Comparison of ENCODE assay signal across 8 cellular contexts in the genomic region with DNA sequence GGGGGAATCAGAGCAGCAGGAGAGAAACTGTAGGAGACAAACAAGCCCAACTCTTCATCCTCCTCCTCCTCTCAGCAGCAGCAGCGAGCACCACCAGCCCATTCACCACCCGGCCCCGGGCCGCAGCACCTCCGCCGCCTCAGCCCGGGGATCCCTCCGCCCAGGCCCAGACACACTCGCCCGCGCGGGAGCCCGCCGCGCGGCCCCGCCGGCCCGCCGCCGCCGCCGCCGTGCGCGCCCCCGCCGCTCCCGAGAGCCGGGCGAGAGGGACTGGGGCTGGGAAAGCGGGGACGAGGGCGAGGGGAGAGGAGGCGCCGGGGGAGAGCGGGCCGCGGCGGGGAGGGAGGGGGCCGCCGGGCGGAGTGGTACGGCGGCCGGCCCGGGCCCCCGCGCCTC. TPM values are rescaled to one million over a fixed set of nuclear protein-coding genes. Genes with fewer than 3 reads are reported as not detected.
DNase-seq lines count a peak whose midpoint lies in the region; ATAC-seq, FAIRE-seq and TF ChIP-seq lines count a peak whose summit lies in the region.

A gene (minus strand): TSS at position 127 of the 396 bp plus-strand sequence. CDS start 37,235 bp downstream, outside the sequence.

- H3K4me3 Mint-ChIP-seq in activated B cell treated with CpG ODN at 0.5 μM for 24 hours = peak within 1 kb of the TSS; percentile 90

- H3K27me3 Mint-ChIP-seq in activated B cell treated with CpG ODN at 0.5 μM for 24 hours = no peaks in the 10 kb centered on the region

- H3K9ac ChIP-seq in keratinocyte (ENCODE audit: control insufficient read depth, extremely low read depth, insufficient read depth, low read length) = peak within 1 kb of the TSS; percentile 83

- TF ChIP-seq POLR2A in A549 (IDR thresholded peaks at IDR 0.05; ENCODE audit: low read length) = peak; percentile 54

- H3K27ac ChIP-seq in A549 = peak within 1 kb of the TSS; percentile 97 to 98
- H3K27ac ChIP-seq in keratinocyte (ENCODE audit: control insufficient read depth, insufficient read depth, low read length) = peak within 1 kb of the TSS; percentile 76

- H3K4me2 ChIP-seq in A549 = peak within 1 kb of the TSS; percentile 93
- peak within 1 kb of the TSS; percentile 89 for H3K4me2 ChIP-seq in keratinocyte (ENCODE audit: control insufficient read depth, extremely low read depth, insufficient read depth, low read depth, low read length)

- intact Hi-C loops in activated B cell treated with CpG ODN at 0.5 μM for 24 hours (cut with micrococcal nuclease) = loop anchor here (1.0 to 10.0 kb wide), 11 partner anchors 8 to 579 kb away; a partner anchor contains a TSS

- FAIRE-seq in A549 (lab: Jason Lieb, UNC) = no peak
- FAIRE-seq in keratinocyte (lab: Jason Lieb, UNC) = no peak

- H3K9me1 ChIP-seq in keratinocyte (ENCODE audit: control insufficient read depth, extremely low read depth, insufficient read depth, low read length) = no peaks in the 10 kb centered on the region

- 0 out of 5 replicates have a peak, but pooled peaks of 1 of the 2 experiments have one; percentile 0 for TF ChIP-seq RAD21 in A549 (conservative IDR thresholded peaks at IDR 0.05 in 1 of 2, IDR thresholded peaks at IDR 0.05 in 1 of 2)

- POLR2A ChIA-PET in A549 (lab: Yijun Ruan, JAX) (interaction anchor here (0.6 to 4.0 kb wide), 10 partner anchors 14 to 203 kb away, joined by 3 to 18 read pairs (median 3); a partner anchor contains a TSS), activated B cell treated with CpG ODN at 0.5 μM for 24 hours (lab: Charles Lee) (interaction anchor here (0.5 to 1.6 kb wide), 10 partner anchors 9 to 322 kb away, joined by 3 to 9 read pairs (median 4); a partner anchor contains a TSS)

- WGBS in A549 (ENCODE audit: missing lambda C conversion rate) = 14% methylated on average over 1 of the region's 49 CpGs

- H2AFZ ChIP-seq in keratinocyte (ENCODE audit: control insufficient read depth, low read length) = peak within 1 kb of the TSS; percentile 93

- CTCF ChIA-PET in A549 (lab: Yijun Ruan, JAX) (no interaction called here), activated B cell treated with CpG ODN at 0.5 μM for 24 hours (lab: Charles Lee) (no interaction called here)

- ATAC-seq in A549 (peak; percentile 70 to 75), GM18861 (IDR thresholded peaks at IDR 0.05; ENCODE audit: unreplicated experiment) (peak; percentile 38), HG03095 (IDR thresholded peaks at IDR 0.05; ENCODE audit: unreplicated experiment) (peak; percentile 43), activated B cell treated with CpG ODN at 0.5 μM for 24 hours (ENCODE audit: low read depth) (peak; percentile 64)

- H3K27ac Mint-ChIP-seq in activated B cell treated with CpG ODN at 0.5 μM for 24 hours = peak within 1 kb of the TSS; percentile 91

- no peaks in the 10 kb centered on the region for H3K27me3 ChIP-seq in keratinocyte (ENCODE audit: control insufficient read depth, extremely low read depth, insufficient read depth, low read length)

- H3K36me3 Mint-ChIP-seq in activated B cell treated with CpG ODN at 0.5 μM for 24 hours (ENCODE audit: low read depth) = peaks cover 12% of the 10 kb centered on the region

- TF ChIP-seq EP300 in A549 (IDR thresholded peaks at IDR 0.05) = no peak

- H3K4me1 ChIP-seq in A549 = peaks cover 24% of the 10 kb centered on the region
- peaks cover 9% of the 10 kb centered on the region for H3K4me1 ChIP-seq in keratinocyte (ENCODE audit: control insufficient read depth, extremely low read depth, insufficient read depth, low read length)

- peak within 1 kb of the TSS; percentile 66 for H3K4me3 ChIP-seq in A549
- peak within 1 kb of the TSS; percentile 67 to 68 for H3K4me3 ChIP-seq in cardiac fibroblast (replicated peaks in 1 of 2; ENCODE audit: low read depth in 2 of 2, low read length in 2 of 2)
- H3K4me3 ChIP-seq in keratinocyte (ENCODE audit: control insufficient read depth in 2 of 3, extremely low read depth in 1 of 3, insufficient read depth in 2 of 3, low read depth in 1 of 3, low read length in 3 of 3) = peak within 1 kb of the TSS; percentile 67 to 91 (median 85)

- dilution Hi-C loops in keratinocyte (cut with MboI; ENCODE audit: extremely low pct_ligation_motif_present, low sequenced_read_pairs) = no loop called here

- TF ChIP-seq CTCF in A549 (IDR thresholded peaks at IDR 0.05) = no peak
- no peak for TF ChIP-seq CTCF in activated B cell treated with CpG ODN at 0.5 μM for 24 hours (IDR thresholded peaks at IDR 0.05)
- TF ChIP-seq CTCF in cardiac fibroblast (IDR thresholded peaks at IDR 0.05; ENCODE audit: low read depth, low read length) = no peak
- no peak for TF ChIP-seq CTCF in keratinocyte (optimal IDR thresholded peaks at IDR 0.05 in 1 of 3, IDR thresholded peaks at IDR 0.05 in 1 of 3, conservative IDR thresholded peaks at IDR 0.05 in 1 of 3; ENCODE audit: extremely low read depth in 1 of 3, insufficient read depth in 2 of 3, low read length in 3 of 3)

- peaks cover 36% of the 10 kb centered on the region for H3K4me1 Mint-ChIP-seq in activated B cell treated with CpG ODN at 0.5 μM for 24 hours

- peaks cover 32% of the 10 kb centered on the region for H3K79me2 ChIP-seq in keratinocyte (ENCODE audit: control insufficient read depth, insufficient read depth, low read length)

- no peaks in the 10 kb centered on the region for H3K9me3 Mint-ChIP-seq in activated B cell treated with CpG ODN at 0.5 μM for 24 hours

- DNase-seq in A549 (ENCODE audit: low read depth in 1 of 2, low spot score in 1 of 2) (peak; percentile 79 to 97), NCI-H2227 treated with DMSO at 0.1 percent for 48 hours (lab: John Stamatoyannopoulos, UW) (peak; percentile 86), activated B cell treated with CpG ODN at 0.5 μM for 24 hours (peak; percentile 86), cardiac fibroblast (ENCODE audit: low read depth in 2 of 2) (peak; percentile 95 to 98), keratinocyte (ENCODE audit: low read depth, low spot score) (peak; percentile 48)
- DNase-seq in stimulated activated CD4-positive, alpha-beta T cell treated with anti-CD3 and anti-CD28 coated beads, Interleukin-15, amount 100 ng/mL, for 48 hours (ENCODE audit: low read depth in 2 of 2) = peak; percentile 81 to 88

- no peaks in the 10 kb centered on the region for H4K20me1 ChIP-seq in keratinocyte (ENCODE audit: control insufficient read depth, extremely low read depth, insufficient read depth, low read length)

- no peaks in the 10 kb centered on the region for H3K9me3 ChIP-seq in A549
- no peaks in the 10 kb centered on the region for H3K9me3 ChIP-seq in keratinocyte (ENCODE audit: control insufficient read depth, low read depth, low read length)

- H3K36me3 ChIP-seq in keratinocyte (ENCODE audit: control insufficient read depth in 2 of 2, extremely low read depth in 1 of 2, insufficient read depth in 2 of 2, low read length in 2 of 2) = no peaks in the 10 kb centered on the region

TF ChIP-seq in A549, 52 proteins besides CTCF, POLR2A, EP300 and RAD21 (continues in another document):
- TF ChIP-seq MAZ (IDR thresholded peaks at IDR 0.05; ENCODE audit: borderline replicate concordance, low read depth, low read length) (peak; percentile 51; the same call in 1 of the 2 replicates), CEBPB (IDR thresholded peaks at IDR 0.05) (no peak), RNF2 (IDR thresholded peaks at IDR 0.05; ENCODE audit: borderline replicate concordance, low read depth) (no peak), CHD2 (IDR thresholded peaks at IDR 0.05; ENCODE audit: low read length, partially characterized antibody) (peak; percentile 70), JUN (IDR thresholded peaks at IDR 0.05) (peak in 1 of 2 experiments; percentile 62; a peak in 2 of 5 replicates), HOXA7 (CRISPR knock-in tag; IDR thresholded peaks at IDR 0.05) (no peak), HEYL (CRISPR knock-in tag; IDR thresholded peaks at IDR 0.05) (no peak), POLR2AphosphoS2 (conservative IDR thresholded peaks at IDR 0.05; ENCODE audit: low read length) (no peak), RARB (CRISPR knock-in tag; IDR thresholded peaks at IDR 0.05) (no peak)
- TF ChIP-seq, protein P1, sequence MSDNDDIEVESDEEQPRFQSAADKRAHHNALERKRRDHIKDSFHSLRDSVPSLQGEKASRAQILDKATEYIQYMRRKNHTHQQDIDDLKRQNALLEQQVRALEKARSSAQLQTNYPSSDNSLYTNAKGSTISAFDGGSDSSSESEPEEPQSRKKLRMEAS (IDR thresholded peaks at IDR 0.05) = peak; percentile 43; the same call in 1 of the 2 replicates
- TF ChIP-seq, protein P2, sequence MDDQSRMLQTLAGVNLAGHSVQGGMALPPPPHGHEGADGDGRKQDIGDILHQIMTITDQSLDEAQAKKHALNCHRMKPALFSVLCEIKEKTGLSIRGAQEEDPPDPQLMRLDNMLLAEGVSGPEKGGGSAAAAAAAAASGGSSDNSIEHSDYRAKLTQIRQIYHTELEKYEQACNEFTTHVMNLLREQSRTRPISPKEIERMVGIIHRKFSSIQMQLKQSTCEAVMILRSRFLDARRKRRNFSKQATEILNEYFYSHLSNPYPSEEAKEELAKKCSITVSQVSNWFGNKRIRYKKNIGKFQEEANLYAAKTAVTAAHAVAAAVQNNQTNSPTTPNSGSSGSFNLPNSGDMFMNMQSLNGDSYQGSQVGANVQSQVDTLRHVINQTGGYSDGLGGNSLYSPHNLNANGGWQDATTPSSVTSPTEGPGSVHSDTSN (IDR thresholded peaks at IDR 0.05) = peak; percentile 91

RNA-seq across cellular contexts. Expression of the gene that starts here (rescaled TPM):
- polyA plus RNA-seq in A549 (2011; rRNA removed) (29.8 and 31.9 TPM in 2 replicates), A549 (2017; fragmentation: RNase III; extraction: RNeasy Plus Mini Kit Qiagen cat#74134 plus additional on column Dnase treatment) (16.4 to 21.0 TPM (median 20.0 TPM) in 3 replicates), keratinocyte (10.8 to 16.1 TPM (median 11.7 TPM) in 3 replicates)
- 10.6 and 12.7 TPM in 2 replicates for polyA plus RNA-seq in A549 (2012; cell fraction: cytosol; rRNA removed)
- polyA plus RNA-seq in A549 (2012; cell fraction: nucleus; rRNA removed) = 26.2 and 36.5 TPM in 2 replicates
- polyA minus RNA-seq in A549 (2011; rRNA and poly(A)+ RNA removed) = 20.3 and 24.7 TPM in 2 replicates
- total RNA-seq in activated B cell treated with CpG ODN at 0.5 μM for 24 hours = 63.2 and 71.0 TPM in 2 replicates
- polyA plus RNA-seq in keratinocyte (2011; ENCODE audit: low read depth) = 62.2 TPM
- polyA plus RNA-seq in keratinocyte (2011; cell fraction: cytosol; rRNA removed) = 13.9 and 14.3 TPM in 2 replicates
- polyA plus RNA-seq in keratinocyte (2011; cell fraction: nucleus; rRNA removed) = 39.6 and 45.4 TPM in 2 replicates
- 12.0 and 13.3 TPM in 2 replicates for polyA plus RNA-seq in keratinocyte (2012; ENCODE audit: low replicate concordance)
- polyA minus RNA-seq in keratinocyte = 11.6 to 19.3 TPM (median 13.3 TPM) in 3 replicates
- polyA minus RNA-seq in keratinocyte (2011; cell fraction: cytosol; rRNA and poly(A)+ RNA removed) = 10.0 TPM
- 10.9 and 32.7 TPM in 2 replicates for polyA minus RNA-seq in keratinocyte (2011; cell fraction: nucleus; rRNA and poly(A)+ RNA removed)

Comparison
In these comparisons a context has a peak if more than half of its experiments do, and no peak if none do; other contexts are left out.
1. Peak in every context shown above with its lines: DNase-seq, ATAC-seq, H3K4me3 ChIP-seq and H3K27ac ChIP-seq.